ENCODE assay signal across 13 cellular contexts in the genomic region with DNA sequence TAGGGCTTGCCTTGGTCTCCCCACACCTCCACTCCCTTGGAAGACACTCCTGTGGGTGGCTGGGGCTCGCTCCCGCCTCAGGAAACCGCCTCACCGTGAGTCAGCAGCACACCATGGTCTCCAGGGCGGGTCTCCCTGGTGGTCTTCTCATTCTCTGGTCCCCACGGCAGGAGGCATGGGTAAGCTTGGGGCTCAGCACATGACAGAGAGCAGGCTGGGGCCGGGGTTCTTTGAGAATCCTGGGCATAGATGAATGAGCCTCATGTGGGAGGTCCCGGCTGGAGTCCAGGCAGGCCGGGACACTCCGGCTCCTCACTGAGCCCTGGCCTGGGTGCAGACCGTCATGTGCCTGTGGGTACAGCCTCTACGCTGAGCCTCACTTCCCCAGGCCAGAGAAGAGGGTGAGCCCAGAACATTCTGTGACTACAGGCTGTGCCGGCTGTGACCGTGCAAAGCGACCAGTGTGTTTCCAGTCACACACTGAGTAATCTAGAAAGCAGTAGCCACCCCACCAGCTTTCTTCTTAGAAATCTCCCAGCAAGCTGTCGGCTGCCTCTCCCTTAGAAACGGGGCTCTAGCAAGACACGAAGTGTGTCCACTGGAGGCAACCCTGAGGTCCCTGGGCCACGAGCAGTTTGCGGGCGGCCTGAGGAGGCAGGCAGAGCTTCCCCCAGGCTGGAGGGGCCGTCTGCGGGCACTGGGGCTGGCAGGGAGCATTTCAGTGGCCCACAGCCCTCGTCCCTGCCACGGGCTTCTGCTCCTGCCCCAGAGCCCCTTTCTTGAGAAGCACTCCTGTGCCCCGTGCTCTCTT.
DNase-seq lines count a peak whose midpoint lies in the region; ATAC-seq and TF ChIP-seq lines count a peak whose summit lies in the region.
"Had no signal": no experiment of that assay in that cellular context is flagged by ENCODE, and none has a peak within 500 bp of the region (broad histone marks: within the 10 kb centered on the region; RNA-seq: fewer than 3 reads in every experiment).

No MANE protein-coding gene starts in this region.

- no peak for TF ChIP-seq POLR2A in IMR-90 (IDR thresholded peaks at IDR 0.05; ENCODE audit: low read depth, low read length)

- no peaks in the 10 kb centered on the region for H3K9me3 ChIP-seq in IMR-90 (ENCODE audit: control insufficient read depth, insufficient read depth, low read length)
- no peaks in the 10 kb centered on the region for H3K9me3 ChIP-seq in psoas muscle
- no peaks in the 10 kb centered on the region for H3K9me3 ChIP-seq in H9 (ENCODE audit: control insufficient read depth, low read depth, low read length)

- TF ChIP-seq RAD21 in IMR-90 (IDR thresholded peaks at IDR 0.05; ENCODE audit: low read length) = no peak

- H2BK20ac ChIP-seq in IMR-90 (ENCODE audit: low read depth, low read length) (no peak overlapping the region), H9 (ENCODE audit: low read depth, low read length, poor library complexity, severe bottlenecking) (no peak overlapping the region)

- H2BK5ac ChIP-seq in IMR-90 (ENCODE audit: low read depth, low read length, poor library complexity, severe bottlenecking) (no peak overlapping the region), H9 (ENCODE audit: insufficient read length, low read length) (no peak overlapping the region)

- H3K9me3 Mint-ChIP-seq in H9 = no peaks in the 10 kb centered on the region; a peak in 1 of 5 replicates
- H3K9me3 Mint-ChIP-seq: activated CD4-positive, alpha-beta T cell treated with anti-CD3 and anti-CD28 coated beads, Interleukin-2, amount 10 ng/mL, durations not matched to agents 24 days and 14 days had no signal

- H4K5ac ChIP-seq in IMR-90 (ENCODE audit: low read depth, low read length) (no peak overlapping the region), H9 (ENCODE audit: insufficient read length, low read depth, low read length) (no peak overlapping the region)

- DNase-seq in Daoy (ENCODE audit: low read depth) (peak; percentile 59), IMR-90 (no peak), foreskin keratinocyte (no peak), psoas muscle (peak; percentile 72 to 86), H9 (no peak), GM19238 (ENCODE audit: insufficient read length, low spot score) (no peak)
- DNase-seq in activated naive CD4-positive, alpha-beta T cell treated with anti-CD3 and anti-CD28 coated beads, Interleukin-2, amount 50 U/mL, for 16 hours = no peak
- DNase-seq: activated CD4-positive, alpha-beta T cell treated with anti-CD3 and anti-CD28 coated beads, Interleukin-2, amount 10 ng/mL, durations not matched to agents 24 days and 14 days; effector CD4-positive, alpha-beta T cell; glutamatergic neuron; HCEC 1CT; NCI-H1105 had no signal

- H3K79me2 ChIP-seq in H9 (ENCODE audit: insufficient read depth, low read length) = no peaks in the 10 kb centered on the region

- H3K27ac ChIP-seq in IMR-90 (ENCODE audit: insufficient read depth, low read length) (no peak overlapping the region), foreskin keratinocyte (no peak overlapping the region), psoas muscle (peak overlapping the region; percentile 96), H9 (ENCODE audit: insufficient read length, low read depth, low read length) (no peak overlapping the region)

- H3K4me3 ChIP-seq in IMR-90 (ENCODE audit: insufficient read depth, low read depth, low read length) = no peak overlapping the region
- no peak overlapping the region for H3K4me3 ChIP-seq in psoas muscle

- H3K36me3 ChIP-seq in IMR-90 (ENCODE audit: control insufficient read depth, insufficient read depth, low read length) (no peaks in the 10 kb centered on the region), psoas muscle (ENCODE audit: insufficient read depth in 1 of 2, low read depth in 1 of 2) (no peaks in the 10 kb centered on the region)

- no peaks in the 10 kb centered on the region for H3K23me2 ChIP-seq in H9 (ENCODE audit: insufficient read length, low read depth, low read length, poor library complexity, severe bottlenecking)

- no peak overlapping the region for H2BK120ac ChIP-seq in IMR-90 (ENCODE audit: low read depth, low read length)
- no peak overlapping the region for H2BK120ac ChIP-seq in H9 (ENCODE audit: low read depth, low read length, poor library complexity, severe bottlenecking)

- H3K56ac ChIP-seq in IMR-90 (ENCODE audit: extremely low read depth, insufficient read depth, low read length) (no peak overlapping the region), H9 (ENCODE audit: insufficient read length, low read depth, low read length) (no peak overlapping the region)

- no peaks in the 10 kb centered on the region for H3K36me3 Mint-ChIP-seq in H9 (ENCODE audit: insufficient read depth in 1 of 3, low read depth in 3 of 3)

- H3K27me3 ChIP-seq in IMR-90 (ENCODE audit: control insufficient read depth, insufficient read depth, low read length) (peaks cover 5% of the 10 kb centered on the region), foreskin keratinocyte (no peaks in the 10 kb centered on the region), psoas muscle (ENCODE audit: insufficient read depth in 3 of 3, low read length in 2 of 3) (no peaks in the 10 kb centered on the region), H9 (ENCODE audit: insufficient read depth, low read length) (no peaks in the 10 kb centered on the region)

- POLR2A ChIA-PET in IMR-90 (lab: Charles Lee; ENCODE audit: unreplicated experiment) = no interaction called here

- H3K23ac ChIP-seq in IMR-90 (ENCODE audit: low read depth, low read length) = no peak overlapping the region
- H3K23ac ChIP-seq in H9 (ENCODE audit: insufficient read length, low read depth, low read length) = no peak overlapping the region

- H4K91ac ChIP-seq in IMR-90 (ENCODE audit: insufficient read depth, low read depth, low read length) (no peak overlapping the region), H9 (ENCODE audit: insufficient read length, low read depth, low read length) (no peak overlapping the region)

- H3T11ph ChIP-seq in H9 (ENCODE audit: low read length) = no peak overlapping the region

- no TSS peak for BruUV-seq in IMR-90 (replicated peaks; lab: Mats Ljungman, UMichigan)

- dilution Hi-C loops in IMR-90 (cut with HindIII; ENCODE audit: low sequenced_read_pairs, unreplicated experiment) = no loop called here

- peaks cover 22% of the 10 kb centered on the region for H3K27me3 Mint-ChIP-seq in H9 (ENCODE audit: low read depth)
- H3K27me3 Mint-ChIP-seq: activated CD4-positive, alpha-beta T cell treated with anti-CD3 and anti-CD28 coated beads, Interleukin-2, amount 10 ng/mL, durations not matched to agents 24 days and 14 days had no signal

- H3K18ac ChIP-seq in IMR-90 (ENCODE audit: low read depth, low read length) (no peak overlapping the region), H9 (ENCODE audit: insufficient read length, low read depth, low read length) (no peak overlapping the region)

- WGBS in IMR-90 (ENCODE audit: extremely low coverage in 2 of 2, insufficient read length in 1 of 2), 2 experiments = 87% methylated on average over 19 of the region's 26 CpGs; no CpG with 5 or more reads in 1 of the 2 experiments
- WGBS in psoas muscle, 3 donors = 58 to 91% (median 70%) methylated on average over 26 of the region's 26 CpGs
- WGBS in H9 (ENCODE audit: extremely low coverage, insufficient read length, low lambda C conversion rate) = no CpG with 5 or more reads among the region's 26 CpGs

- no peak overlapping the region for H3K4me2 ChIP-seq in IMR-90 (ENCODE audit: low read depth, low read length)
- no peak overlapping the region for H3K4me2 ChIP-seq in H9 (ENCODE audit: insufficient read depth, insufficient read length, low read length)

- in situ Hi-C loops in IMR-90 (cut with MboI; ENCODE audit: low sequenced_read_pairs) = no loop called here

- H3K4me3 Mint-ChIP-seq in H9 = no peak overlapping the region
- H3K4me3 Mint-ChIP-seq: activated CD4-positive, alpha-beta T cell treated with anti-CD3 and anti-CD28 coated beads, Interleukin-2, amount 10 ng/mL, durations not matched to agents 24 days and 14 days had no signal

- H3K4ac ChIP-seq in IMR-90 (ENCODE audit: low read depth, low read length) = no peak overlapping the region
- H3K4ac ChIP-seq in H9 (ENCODE audit: low read depth, low read length) = no peak overlapping the region

- peak overlapping the region in 1 of 3 experiments; percentile 70; a peak in 1 of 7 replicates for H3K27ac Mint-ChIP-seq in H9
- H3K27ac Mint-ChIP-seq: activated CD4-positive, alpha-beta T cell treated with anti-CD3 and anti-CD28 coated beads, Interleukin-2, amount 10 ng/mL, durations not matched to agents 24 days and 14 days had no signal

- H2BK15ac ChIP-seq in IMR-90 (ENCODE audit: low read depth, low read length) (no peak overlapping the region), H9 (ENCODE audit: low read depth, low read length) (no peak overlapping the region)

- H4K20me1 ChIP-seq in IMR-90 (ENCODE audit: insufficient read depth, low read length) (no peaks in the 10 kb centered on the region), H9 (ENCODE audit: control insufficient read depth, insufficient read depth, insufficient read length) (no peaks in the 10 kb centered on the region)

- no peak overlapping the region for H4K8ac ChIP-seq in IMR-90 (ENCODE audit: low read depth in 2 of 2, low read length in 2 of 2)
- no peak overlapping the region for H4K8ac ChIP-seq in H9 (replicated peaks; ENCODE audit: insufficient read length, low read depth, low read length)

- peaks cover 44 to 51% of the 10 kb centered on the region in 2 experiments for H3K4me1 Mint-ChIP-seq in H9
- H3K4me1 Mint-ChIP-seq: activated CD4-positive, alpha-beta T cell treated with anti-CD3 and anti-CD28 coated beads, Interleukin-2, amount 10 ng/mL, durations not matched to agents 24 days and 14 days had no signal

- no peak overlapping the region for H2BK12ac ChIP-seq in H9 (ENCODE audit: insufficient read length, low read depth, low read length)

- H3K14ac ChIP-seq in IMR-90 (replicated peaks; ENCODE audit: low read depth, low read length) (no peak overlapping the region), H9 (ENCODE audit: insufficient read depth, low read length) (no peak overlapping the region; the same call in 1 of the 2 replicates)

- H3K4me1 ChIP-seq in IMR-90 (ENCODE audit: control insufficient read depth, insufficient read depth, low read length) (peaks cover 2% of the 10 kb centered on the region; the same call in 1 of the 2 replicates), foreskin keratinocyte (no peaks in the 10 kb centered on the region), psoas muscle (peaks cover 78% of the 10 kb centered on the region), H9 (ENCODE audit: insufficient read depth, low read length) (peaks cover 13% of the 10 kb centered on the region; the same call in 1 of the 2 replicates)

- H3K9me1 ChIP-seq in IMR-90 (ENCODE audit: insufficient read depth, low read length) = no peaks in the 10 kb centered on the region

- H3K79me1 ChIP-seq in IMR-90 (ENCODE audit: low read depth in 1 of 2, low read length in 2 of 2) = no peaks in the 10 kb centered on the region
- no peaks in the 10 kb centered on the region for H3K79me1 ChIP-seq in H9 (ENCODE audit: insufficient read depth, low read depth, low read length, poor library complexity, severe bottlenecking)

- TF ChIP-seq CTCF in IMR-90 (conservative IDR thresholded peaks at IDR 0.05; ENCODE audit: low read depth, low read length) (no peak), foreskin keratinocyte (conservative IDR thresholded peaks at IDR 0.05) (no peak), psoas muscle (IDR thresholded peaks at IDR 0.05) (no peak), H9 (conservative IDR thresholded peaks at IDR 0.05) (no peak)

- H2AK9ac ChIP-seq in IMR-90 (replicated peaks; ENCODE audit: low read depth, low read length, poor library complexity) = no peak overlapping the region

- ATAC-seq in IMR-90 (ENCODE audit: low read depth) = peak; percentile 22; the same call in 1 of the 2 replicates
- ATAC-seq in foreskin keratinocyte = peak; percentile 5
- peak; percentile 12 to 66 (median 59) for ATAC-seq in psoas muscle
- no peak for ATAC-seq in HG03442 (IDR thresholded peaks at IDR 0.05; ENCODE audit: unreplicated experiment)

- intact Hi-C loops in IMR-90 (cut with micrococcal nuclease) (no loop called here), psoas muscle (cut with DNase I) (loop anchor here (2.0 to 5.0 kb wide), 3 partner anchors 79 to 93 kb away; a partner anchor contains a TSS)

- H3K9ac ChIP-seq in IMR-90 (ENCODE audit: low read depth, low read length) = no peak overlapping the region
- H3K9ac ChIP-seq in H9 (ENCODE audit: extremely low read depth, insufficient read length, low read length) = no peak overlapping the region

- H2AK5ac ChIP-seq in IMR-90 (ENCODE audit: low read depth, low read length) = no peak overlapping the region; the same call in 1 of the 2 replicates
- no peak overlapping the region for H2AK5ac ChIP-seq in H9 (ENCODE audit: insufficient read length, low read length)

- H2AFZ ChIP-seq in IMR-90 (replicated peaks; ENCODE audit: low read length, poor library complexity) (peak overlapping the region; percentile 17), H9 (ENCODE audit: low read length) (no peak overlapping the region)

- CTCF ChIA-PET in IMR-90 (lab: Yijun Ruan, JAX) = no interaction called here

Comparison
In these comparisons a context has a peak if more than half of its experiments do, and no peak if none do; other contexts are left out.
1. DNase-seq: peak in Daoy (single experiment) and psoas muscle (2 of 2); none in IMR-90 (single experiment), foreskin keratinocyte (0 of 2), H9 (single experiment), GM19238 (single experiment) and activated naive CD4-positive, alpha-beta T cell treated with anti-CD3 and anti-CD28 coated beads, Interleukin-2, amount 50 U/mL, for 16 hours (single experiment).